In genomic region chr3:37907906-37908305, GRCh38 we compare ENCODE assay signal across 8 cellular contexts. TPM values are rescaled to one million over a fixed set of nuclear protein-coding genes. Genes with fewer than 3 reads are reported as not detected.
A peak's percentile ranks its signal among the peaks of the same experiment; 100 is the strongest.
DNase-seq lines count a peak whose midpoint lies in the region; ATAC-seq, FAIRE-seq and TF ChIP-seq lines count a peak whose summit lies in the region.

No MANE protein-coding gene starts in this region.

- no peak overlapping the region for H2BK5ac ChIP-seq in trophoblast cell (ENCODE audit: low read depth, low read length, poor library complexity)

- H2AFZ ChIP-seq in trophoblast cell (ENCODE audit: insufficient read depth, low read length, poor library complexity) = no peak overlapping the region

- H3K27ac ChIP-seq in mesodermal cell (ENCODE audit: low read depth, low read length, severe bottlenecking) = peak overlapping the region; percentile 19
- no peak overlapping the region for H3K27ac ChIP-seq in pancreas
- no peak overlapping the region for H3K27ac ChIP-seq in trophoblast cell (ENCODE audit: low read depth, low read length)

- no peak overlapping the region for H2AK5ac ChIP-seq in trophoblast cell (ENCODE audit: low read length)

- peaks cover 52% of the 10 kb centered on the region for H3K4me1 ChIP-seq in mesodermal cell (ENCODE audit: control insufficient read depth, insufficient read depth, low read length, poor library complexity, severe bottlenecking)
- no peaks in the 10 kb centered on the region for H3K4me1 ChIP-seq in pancreas
- peaks cover 12 to 14% of the 10 kb centered on the region in 2 experiments for H3K4me1 ChIP-seq in trophoblast cell (ENCODE audit: control insufficient read depth in 1 of 2, insufficient read depth in 2 of 2, low read length in 2 of 2)

- H4K91ac ChIP-seq in trophoblast cell (ENCODE audit: low read depth, low read length) = no peak overlapping the region

- no peak overlapping the region for H3K9ac ChIP-seq in trophoblast cell (ENCODE audit: low read length)

- H3K9me3 ChIP-seq in mesodermal cell (ENCODE audit: control insufficient read depth, low read length) (peaks cover 14% of the 10 kb centered on the region), pancreas (no peaks in the 10 kb centered on the region), trophoblast cell (ENCODE audit: insufficient read depth, low read depth, low read length) (peaks cover 2% of the 10 kb centered on the region)

- ATAC-seq in GM18508 (IDR thresholded peaks at IDR 0.05; ENCODE audit: insufficient read depth, unreplicated experiment) (peak; percentile 87), GM21786 (IDR thresholded peaks at IDR 0.05; ENCODE audit: unreplicated experiment) (peak; percentile 92), pancreas (no peak)

- no peaks in the 10 kb centered on the region for H3K79me1 ChIP-seq in trophoblast cell (ENCODE audit: low read length)

- H3K4me2 ChIP-seq in trophoblast cell (ENCODE audit: low read length) = no peak overlapping the region

- no peak overlapping the region for H3K14ac ChIP-seq in trophoblast cell (ENCODE audit: low read length)

- H3K36me3 ChIP-seq in mesodermal cell (ENCODE audit: control insufficient read depth, insufficient read depth, low read length) = peaks cover 16% of the 10 kb centered on the region
- H3K36me3 ChIP-seq in pancreas = no peaks in the 10 kb centered on the region
- peaks cover 2 to 3% of the 10 kb centered on the region in 2 experiments for H3K36me3 ChIP-seq in trophoblast cell (ENCODE audit: control insufficient read depth in 1 of 2, insufficient read depth in 2 of 2, low read length in 2 of 2)

- WGBS in mesodermal cell (ENCODE audit: insufficient coverage in 2 of 2), 2 experiments = 75 to 78% methylated on average over 4 of the region's 6 CpGs
- 77 to 80% methylated on average over 6 of the region's 6 CpGs for WGBS in pancreas, 2 donors
- WGBS in trophoblast cell (ENCODE audit: extremely low coverage, insufficient coverage, insufficient read length) = no CpG with 5 or more reads among the region's 6 CpGs

- FAIRE-seq in pancreas (lab: Jason Lieb, UNC) = no peak

- no peaks in the 10 kb centered on the region for H3K27me3 ChIP-seq in pancreas
- H3K27me3 ChIP-seq in trophoblast cell (ENCODE audit: insufficient read depth, low read length) = no peaks in the 10 kb centered on the region

- no peak overlapping the region for H2BK120ac ChIP-seq in trophoblast cell (ENCODE audit: insufficient read depth, low read length, poor library complexity)

- H3K4ac ChIP-seq in trophoblast cell (ENCODE audit: low read depth, low read length) = no peak overlapping the region

- DNase-seq in NCI-H128 (lab: John Stamatoyannopoulos, UW; ENCODE audit: unreplicated experiment) (peak; percentile 35), pancreas (no peak), NOMO-1 treated with dmso at 0.1 percent for 144 hours (lab: John Stamatoyannopoulos, UW; ENCODE audit: unreplicated experiment) (no peak), trophoblast cell (no peak), DMS114 treated with DMSO at 0.1 percent for 48 hours (lab: John Stamatoyannopoulos, UW; ENCODE audit: unreplicated experiment) (no peak)

- no peak overlapping the region for H4K8ac ChIP-seq in trophoblast cell (ENCODE audit: low read depth, low read length)

- intact Hi-C loops in pancreas (cut with DNase I) = no loop called here

- H3K79me2 ChIP-seq in trophoblast cell (ENCODE audit: control insufficient read depth, insufficient read depth, low read length, poor library complexity) = no peaks in the 10 kb centered on the region

- H3K23ac ChIP-seq in trophoblast cell (ENCODE audit: low read length) = no peak overlapping the region

- no peak overlapping the region for H3K18ac ChIP-seq in trophoblast cell (ENCODE audit: low read length)

- no peak for TF ChIP-seq CTCF in pancreas (IDR thresholded peaks at IDR 0.05)

- no peak overlapping the region for H3K4me3 ChIP-seq in mesodermal cell (ENCODE audit: extremely low read depth, insufficient read depth, low read length, poor library complexity, severe bottlenecking)
- no peak overlapping the region for H3K4me3 ChIP-seq in pancreas
- no peak overlapping the region for H3K4me3 ChIP-seq in trophoblast cell (ENCODE audit: low read depth, low read length)

- H4K12ac ChIP-seq in trophoblast cell (ENCODE audit: low read depth, low read length) = no peak overlapping the region

- H2BK12ac ChIP-seq in trophoblast cell (ENCODE audit: low read length) = no peak overlapping the region

RNA-seq across cellular contexts. Expression of gene CTDSPL, which starts 46.2 kb away (rescaled TPM):
- polyA plus RNA-seq in mesodermal cell (2013, experiment 1 of 2) = 48.7 TPM
- 42.6 TPM for polyA plus RNA-seq in mesodermal cell (2013, experiment 2 of 2)
- 10 to 100 TPM; 14.2 to 34.8 (median 17.8) TPM for total RNA-seq in pancreas
- 10 to 100 TPM in 1 of 2 donors, 1 to 10 TPM in 1; 8.4 to 14.8 TPM for polyA plus RNA-seq in pancreas
- polyA plus RNA-seq in trophoblast cell (2013) = 13.2 and 13.3 TPM in 2 replicates

Comparison
In these comparisons a context has a peak if more than half of its experiments do, and no peak if none do; other contexts are left out.
1. ATAC-seq: peak in GM18508 (single experiment) and GM21786 (single experiment); none in pancreas (0 of 4).